Comparison of ENCODE assay signal across 28 cellular contexts in the genomic region with DNA sequence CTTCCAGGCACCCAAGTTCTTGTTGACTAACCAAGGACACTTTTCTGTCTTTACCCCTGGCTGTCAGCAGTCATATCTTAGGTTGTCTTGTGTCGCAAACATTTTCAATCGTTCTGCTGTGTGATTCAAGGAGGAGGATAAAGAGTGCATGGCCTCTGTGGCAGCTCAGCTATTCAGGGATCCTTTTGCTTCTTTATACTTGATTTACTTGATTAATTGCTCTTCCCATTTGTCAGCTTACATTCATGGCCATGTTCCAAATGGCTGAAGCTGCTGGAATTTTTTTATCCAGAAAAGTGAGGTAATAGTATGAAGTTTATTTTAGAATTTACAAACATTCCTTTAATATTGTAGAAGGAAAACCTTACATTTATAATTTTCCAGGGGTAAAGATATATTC.
A peak's percentile ranks its signal among the peaks of the same experiment; 100 is the strongest.
DNase-seq lines count a peak whose midpoint lies in the region; ATAC-seq and TF ChIP-seq lines count a peak whose summit lies in the region.
"Had no signal": no experiment of that assay in that cellular context is flagged by ENCODE, and none has a peak within 500 bp of the region (broad histone marks: within the 10 kb centered on the region; RNA-seq: fewer than 3 reads in every experiment).

No MANE protein-coding gene starts in this region.

- H3K9me3 Mint-ChIP-seq in activated CD4-positive, alpha-beta T cell treated with anti-CD3 and anti-CD28 coated beads, Interleukin-2, amount 10 ng/mL, durations not matched to agents 7 days and 5 days = no peaks in the 10 kb centered on the region
- H3K9me3 Mint-ChIP-seq: IgD-negative memory B cell had no signal

- H3K27me3 Mint-ChIP-seq in activated CD4-positive, alpha-beta T cell treated with anti-CD3 and anti-CD28 coated beads, Interleukin-2, amount 10 ng/mL, durations not matched to agents 7 days and 5 days = no peaks in the 10 kb centered on the region
- H3K27me3 Mint-ChIP-seq: CD4-positive, CD25-positive, alpha-beta regulatory T cell; IgD-negative memory B cell had no signal

- H3K36me3 Mint-ChIP-seq in activated CD4-positive, alpha-beta T cell treated with anti-CD3 and anti-CD28 coated beads, Interleukin-2, amount 10 ng/mL, durations not matched to agents 7 days and 5 days (ENCODE audit: low read depth) = no peaks in the 10 kb centered on the region
- H3K36me3 Mint-ChIP-seq: CD4-positive, CD25-positive, alpha-beta regulatory T cell had no signal

- H3K27ac Mint-ChIP-seq in activated CD4-positive, alpha-beta T cell treated with anti-CD3 and anti-CD28 coated beads, Interleukin-2, amount 10 ng/mL, durations not matched to agents 7 days and 5 days = no peak overlapping the region
- H3K27ac Mint-ChIP-seq: CD4-positive, CD25-positive, alpha-beta regulatory T cell; IgD-negative memory B cell had no signal

- H3K4me3 Mint-ChIP-seq in activated CD4-positive, alpha-beta T cell treated with anti-CD3 and anti-CD28 coated beads, Interleukin-2, amount 10 ng/mL, durations not matched to agents 7 days and 5 days = no peak overlapping the region
- H3K4me3 Mint-ChIP-seq: CD4-positive, CD25-positive, alpha-beta regulatory T cell; IgD-negative memory B cell had no signal

- CTCF ChIA-PET in activated CD4-positive, alpha-beta T cell treated with anti-CD3 and anti-CD28 coated beads, Interleukin-2, amount 10 ng/mL, durations not matched to agents 7 days and 5 days (lab: Charles Lee) = no interaction called here

- POLR2A ChIA-PET in activated CD4-positive, alpha-beta T cell treated with anti-CD3 and anti-CD28 coated beads, Interleukin-2, amount 10 ng/mL, durations not matched to agents 7 days and 5 days (lab: Charles Lee) = no interaction called here

- H3K4me1 Mint-ChIP-seq in activated CD4-positive, alpha-beta T cell treated with anti-CD3 and anti-CD28 coated beads, Interleukin-2, amount 10 ng/mL, durations not matched to agents 7 days and 5 days = peaks cover 3% of the 10 kb centered on the region
- H3K4me1 Mint-ChIP-seq: IgD-negative memory B cell had no signal

- DNase-seq in AG10803 (ENCODE audit: low read depth) = peak; percentile 29
- peak; percentile 29 for DNase-seq in NCI-H226
- peak; percentile 11 for DNase-seq in fibroblast of pulmonary artery (ENCODE audit: low read depth)
- peak; percentile 52 for DNase-seq in left kidney (ENCODE audit: low read depth, low spot score)
- no peak for DNase-seq in NCI-H2171 treated with DMSO at 0.1 percent for 48 hours (lab: John Stamatoyannopoulos, UW)
- DNase-seq in AG20443 (ENCODE audit: low spot score) = no peak
- no peak for DNase-seq in activated CD4-positive, alpha-beta T cell treated with anti-CD3 and anti-CD28 coated beads, Interleukin-2, amount 10 ng/mL, durations not matched to agents 7 days and 5 days
- DNase-seq in stimulated activated naive CD8-positive, alpha-beta T cell treated with anti-CD3 and anti-CD28 coated beads, Interleukin-15, Interleukin-2, amounts not matched to agents 100 U/mL and 50 U/mL, for 24 hours = no peak
- DNase-seq: CD4-positive, CD25-positive, alpha-beta regulatory T cell; DMS53; EL; GDM1; GOT3; HCEC 1CT; NCI-H1092; NCI-H1417 treated with DMSO at 0.1 percent for 48 hours; NCI-H1694 treated with DMSO at 0.1 percent for 48 hours; NCI-H2081 treated with DMSO at 0.1 percent for 48 hours; NCI-H2171; NCI-H524; NCI-H82; NK-92 treated with Interleukin-12 subunit alpha and Interleukin-12 subunit beta, amount 100 ng/mL, for 24 hours; PC-3; SJCRH30 had no signal

- TF ChIP-seq CTCF in AG10803 (conservative IDR thresholded peaks at IDR 0.05; ENCODE audit: low read length) = no peak
- no peak for TF ChIP-seq CTCF in fibroblast of pulmonary artery (IDR thresholded peaks at IDR 0.05; ENCODE audit: low read length, missing control alignments)

- ATAC-seq in stimulated activated naive CD8-positive, alpha-beta T cell treated with anti-CD3 and anti-CD28 coated beads, Interleukin-15, Interleukin-2, amounts not matched to agents 100 U/mL and 50 U/mL, for 24 hours = no peak
- ATAC-seq: PC-3, Right ventricle myocardium inferior had no signal

- H3K4me3 ChIP-seq in AG10803 (ENCODE audit: low read length) (no peak overlapping the region), fibroblast of pulmonary artery (replicated peaks; ENCODE audit: low read depth, low read length) (no peak overlapping the region)
- H3K4me3 ChIP-seq: BLaER1, GM12878, SJCRH30 had no signal

Comparison
In these comparisons a context has a peak if more than half of its experiments do, and no peak if none do; other contexts are left out.
1. DNase-seq: peak in AG10803 (single experiment), NCI-H226 (single experiment), fibroblast of pulmonary artery (single experiment) and left kidney (single experiment); none in NCI-H2171 treated with DMSO at 0.1 percent for 48 hours (single experiment), AG20443 (single experiment), activated CD4-positive, alpha-beta T cell treated with anti-CD3 and anti-CD28 coated beads, Interleukin-2, amount 10 ng/mL, durations not matched to agents 7 days and 5 days (single experiment) and stimulated activated naive CD8-positive, alpha-beta T cell treated with anti-CD3 and anti-CD28 coated beads, Interleukin-15, Interleukin-2, amounts not matched to agents 100 U/mL and 50 U/mL, for 24 hours (single experiment).